ENCODE assay signal across 1 cellular context in genomic region chr10:71084061-71084817, GRCh38.
TF ChIP-seq lines count a peak whose summit lies in the region.

No MANE protein-coding gene starts in this region.

TF ChIP-seq in SK-N-SH treated with all-trans-retinoic acid at 6 μM for 48 hours, 23 proteins besides CTCF, POLR2A, EP300 and RAD21 (continued from another document):
- TF ChIP-seq POU6F1 (CRISPR knock-in tag; IDR thresholded peaks at IDR 0.05; ENCODE audit: borderline replicate concordance, low read depth) (no peak), ZNF8 (CRISPR knock-in tag; IDR thresholded peaks at IDR 0.05) (no peak), ARNTL (CRISPR knock-in tag; IDR thresholded peaks at IDR 0.05; ENCODE audit: borderline replicate concordance, low read depth) (no peak)
